ENCODE assay signal across 23 cellular contexts in the genomic region with DNA sequence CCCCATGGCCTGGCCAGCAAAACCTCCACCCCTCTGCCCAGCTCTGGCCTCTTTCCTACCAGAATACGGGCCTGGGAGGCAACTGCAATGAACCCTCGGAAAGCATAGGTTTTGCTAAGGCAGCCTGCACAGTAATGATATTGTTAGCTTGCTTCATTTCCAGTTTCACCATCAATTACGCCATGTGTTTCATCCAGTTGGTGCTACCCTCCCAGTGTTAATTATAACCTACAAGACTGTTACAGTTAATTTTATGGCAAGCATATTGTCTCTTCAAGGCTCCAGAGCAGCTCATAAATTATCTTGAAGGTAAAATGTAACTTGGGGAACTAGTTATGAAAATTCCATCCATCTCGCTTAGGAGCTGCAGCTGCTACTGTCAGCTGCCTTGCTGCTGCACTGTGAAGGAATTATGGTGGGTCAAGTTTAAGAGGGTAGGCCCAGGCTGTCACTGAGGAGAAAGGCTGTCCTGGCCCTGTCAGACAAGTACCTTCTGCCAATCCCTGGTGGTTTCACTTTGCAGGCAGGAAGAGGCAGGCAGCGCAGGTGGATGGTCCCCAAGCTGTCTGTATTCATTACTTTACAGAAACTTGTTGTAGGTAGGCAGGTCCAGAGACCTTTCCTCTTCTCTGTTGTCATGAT.
A peak's percentile ranks its signal among the peaks of the same experiment; 100 is the strongest.
DNase-seq lines count a peak whose midpoint lies in the region; ATAC-seq lines count a peak whose summit lies in the region.
"Had no signal": no experiment of that assay in that cellular context is flagged by ENCODE, and none has a peak within 500 bp of the region (broad histone marks: within the 10 kb centered on the region; RNA-seq: fewer than 3 reads in every experiment).

No MANE protein-coding gene starts in this region.

- ATAC-seq in memory B cell (ENCODE audit: low read depth) = no peak
- ATAC-seq: T-cell had no signal

- H3K36me3 Mint-ChIP-seq in memory B cell = peaks cover 7% of the 10 kb centered on the region

- in situ Hi-C loops in KBM-7 (cut with MboI; ENCODE audit: low pct_unique_long_range_greater_than_20kb, low sequenced_read_pairs) = loop anchor here (10.0 to 25.0 kb wide), 2 partner anchors 62 to 990 kb away; a partner anchor contains a TSS

- no peak overlapping the region for H3K4me3 Mint-ChIP-seq in memory B cell
- H3K4me3 Mint-ChIP-seq: B cell, H9, T-cell had no signal

- peak overlapping the region; percentile 67 for H3K27ac Mint-ChIP-seq in memory B cell
- H3K27ac Mint-ChIP-seq: B cell had no signal

- H3K4me1 Mint-ChIP-seq in memory B cell = peaks cover 24% of the 10 kb centered on the region

- H3K9me3 Mint-ChIP-seq in memory B cell = no peaks in the 10 kb centered on the region
- H3K9me3 Mint-ChIP-seq: H9, T-cell had no signal

- DNase-seq in NCI-H1105 treated with DMSO at 0.1 percent for 48 hours (lab: John Stamatoyannopoulos, UW) (peak; percentile 30), NCI-H1105 (lab: John Stamatoyannopoulos, UW) (no peak), KBM-7 (peak; percentile 12), NCI-H69 (lab: John Stamatoyannopoulos, UW) (peak; percentile 94), memory B cell (ENCODE audit: low spot score in 2 of 2) (no peak), mucosa of gallbladder (ENCODE audit: low spot score) (no peak), amniotic stem cell (lab: John Stamatoyannopoulos, UW) (no peak)
- no peak for DNase-seq in activated effector memory CD4-positive, alpha-beta T cell treated with anti-CD3 and anti-CD28 coated beads, Interleukin-2, amount 50 U/mL, for 16 hours
- DNase-seq: activated CD4-positive, alpha-beta T cell treated with anti-CD3 and anti-CD28 coated beads, Interleukin-2, amount 50 U/mL, for 48 hours; activated gamma-delta T cell; adrenal gland; COR-L47; H9; Karpas-422; left ventricle myocardium inferior; NCI-H1694; NCI-H446; nucleus accumbens; Right ventricle myocardium superior; spleen; stimulated activated CD4-positive, alpha-beta T cell treated with anti-CD3 and anti-CD28 coated beads, Interleukin-4, amount 100 ng/mL, for 4 hours; T-cell had no signal

- H3K27me3 Mint-ChIP-seq in memory B cell = no peaks in the 10 kb centered on the region
- H3K27me3 Mint-ChIP-seq: B cell, T-cell had no signal

Comparison
In these comparisons a context has a peak if more than half of its experiments do, and no peak if none do; other contexts are left out.
1. DNase-seq: peak in NCI-H1105 treated with DMSO at 0.1 percent for 48 hours (single experiment), KBM-7 (single experiment) and NCI-H69 (single experiment); none in NCI-H1105 (single experiment), memory B cell (0 of 2), mucosa of gallbladder (single experiment), amniotic stem cell (single experiment) and activated effector memory CD4-positive, alpha-beta T cell treated with anti-CD3 and anti-CD28 coated beads, Interleukin-2, amount 50 U/mL, for 16 hours (single experiment).